Comparison of ENCODE assay signal across 9 cellular contexts in genomic region chr20:63223121-63223825, GRCh38. TPM values are rescaled to one million over a fixed set of nuclear protein-coding genes. Genes with fewer than 3 reads are reported as not detected.
A peak's percentile ranks its signal among the peaks of the same experiment; 100 is the strongest.
DNase-seq lines count a peak whose midpoint lies in the region; ATAC-seq and TF ChIP-seq lines count a peak whose summit lies in the region.
"Had no signal": no experiment of that assay in that cellular context is flagged by ENCODE, and none has a peak within 500 bp of the region (broad histone marks: within the 10 kb centered on the region; RNA-seq: fewer than 3 reads in every experiment).

No MANE protein-coding gene starts in this region.

- H3K27me3 ChIP-seq in mesenchymal stem cell (ENCODE audit: control insufficient read depth in 1 of 2, insufficient read depth in 1 of 2, low read length in 2 of 2) (peaks cover 22 to 48% of the 10 kb centered on the region in 2 experiments), transverse colon (peaks cover 4% of the 10 kb centered on the region)

- no peak overlapping the region for H3K9ac ChIP-seq in mesenchymal stem cell (ENCODE audit: low read length)

- H3K4me2 ChIP-seq in mesenchymal stem cell (ENCODE audit: low read length, poor library complexity, severe bottlenecking) = no peak overlapping the region

- H3K36me3 ChIP-seq in mesenchymal stem cell (ENCODE audit: control insufficient read depth in 1 of 2, insufficient read depth in 2 of 2, low read depth in 1 of 2, low read length in 2 of 2) = no peaks in the 10 kb centered on the region
- H3K36me3 ChIP-seq in transverse colon = no peaks in the 10 kb centered on the region

- TF ChIP-seq CTCF in VCaP (conservative IDR thresholded peaks at IDR 0.05) = peak; percentile 92
- TF ChIP-seq CTCF in transverse colon (IDR thresholded peaks at IDR 0.05) = peak; percentile 59 to 69 (median 68)

- no peak overlapping the region for H3K18ac ChIP-seq in mesenchymal stem cell (ENCODE audit: low read depth in 1 of 2, low read length in 2 of 2)

- intact Hi-C loops in transverse colon (cut with DNase I; ENCODE audit: low total_unique reads) = loop anchor here (5.0 kb wide), 1 partner anchor 166 kb away; no protein-coding TSS in a partner anchor

- ATAC-seq in HG03045 (IDR thresholded peaks at IDR 0.05; ENCODE audit: unreplicated experiment) (no peak), GM21526 (IDR thresholded peaks at IDR 0.05; ENCODE audit: low FRiP score, unreplicated experiment) (no peak)

- H2AFZ ChIP-seq in mesenchymal stem cell (ENCODE audit: low read depth, low read length) = no peak overlapping the region

- no peak overlapping the region for H4K91ac ChIP-seq in mesenchymal stem cell (ENCODE audit: low read length)

- no peak overlapping the region for H4K8ac ChIP-seq in mesenchymal stem cell (ENCODE audit: low read length)

- no peak for TF ChIP-seq EP300 in transverse colon (IDR thresholded peaks at IDR 0.05; ENCODE audit: low read depth)

- H3K4ac ChIP-seq in mesenchymal stem cell (ENCODE audit: low read depth in 1 of 2, low read length in 2 of 2) = no peak overlapping the region

- DNase-seq in Caki2 (ENCODE audit: low read depth) = peak; percentile 47
- peak; percentile 76 for DNase-seq in HuH-7 (ENCODE audit: low spot score)
- DNase-seq in cerebellar cortex (ENCODE audit: low spot score) = peak; percentile 57
- peak; percentile 58 for DNase-seq in mesenchymal stem cell
- DNase-seq in transverse colon = peak; percentile 36

- no peak for TF ChIP-seq POLR2A in transverse colon (IDR thresholded peaks at IDR 0.05)

- H2BK12ac ChIP-seq in mesenchymal stem cell (ENCODE audit: low read length in 2 of 2) = no peak overlapping the region

- H3K9me3 ChIP-seq in mesenchymal stem cell (ENCODE audit: control insufficient read depth, low read length) (no peaks in the 10 kb centered on the region), transverse colon (no peaks in the 10 kb centered on the region)

- H2BK120ac ChIP-seq in mesenchymal stem cell (ENCODE audit: low read depth, low read length) = no peak overlapping the region

- no peak overlapping the region for H2BK5ac ChIP-seq in mesenchymal stem cell (ENCODE audit: low read depth, low read length, poor library complexity, severe bottlenecking)

- H3K27ac ChIP-seq in VCaP (no peak overlapping the region), mesenchymal stem cell (ENCODE audit: low read length, poor library complexity, severe bottlenecking) (peak overlapping the region; percentile 86), transverse colon (no peak overlapping the region)

- H3K4me3 ChIP-seq in mesenchymal stem cell (ENCODE audit: insufficient read depth in 1 of 2, low read depth in 1 of 2, low read length in 2 of 2) (no peak overlapping the region), transverse colon (no peak overlapping the region)

- WGBS in mesenchymal stem cell = 47% methylated on average over 12 of the region's 12 CpGs
- WGBS in transverse colon (ENCODE audit: low coverage in 1 of 2), 2 donors = 55 to 60% methylated on average over 1 to 12 of the region's 12 CpGs

- peak overlapping the region; percentile 69 for H2AK5ac ChIP-seq in mesenchymal stem cell (ENCODE audit: low read length, severe bottlenecking)

- in situ Hi-C loops in Caki2 (cut with HindIII; ENCODE audit: low pct_unique_long_range_greater_than_20kb, low sequenced_read_pairs) = loop anchor here (5.0 kb wide), 1 partner anchor 54 kb away; no protein-coding TSS in a partner anchor
- in situ Hi-C loops in transverse colon (cut with MboI; ENCODE audit: low pct_ligation_motif_present in 1 of 4, low pct_unique_long_range_greater_than_20kb in 1 of 4, low sequenced_read_pairs in 3 of 4) = no loop called here

- H3K79me1 ChIP-seq in mesenchymal stem cell (replicated peaks; ENCODE audit: low read length, poor library complexity, severe bottlenecking) = no peaks in the 10 kb centered on the region

- no peak overlapping the region for H3K14ac ChIP-seq in mesenchymal stem cell (ENCODE audit: low read length in 2 of 2)

- H3K4me1 ChIP-seq in mesenchymal stem cell (ENCODE audit: control insufficient read depth, insufficient read depth, low read depth, low read length) (peaks cover 37% of the 10 kb centered on the region), transverse colon (peaks cover 0 to 9% (median 6%) of the 10 kb centered on the region in 4 donors)

- no peak overlapping the region for H3K23ac ChIP-seq in mesenchymal stem cell (ENCODE audit: low read length in 2 of 2)

- H2BK15ac ChIP-seq in mesenchymal stem cell (ENCODE audit: low read depth, poor library complexity, severe bottlenecking) = no peak overlapping the region

RNA-seq across cellular contexts. Expression of gene YTHDF1, which starts 7.3 kb away (rescaled TPM):
- 20.0 and 26.9 TPM in 2 replicates for total RNA-seq in Caki2 (2014; rRNA removed; shearing (Covaris generic); ENCODE audit: low replicate concordance)
- 32.3 TPM for polyA plus RNA-seq in mesenchymal stem cell (2013, experiment 1 of 2)
- 32.4 TPM for polyA plus RNA-seq in mesenchymal stem cell (2013, experiment 2 of 2)
- total RNA-seq in transverse colon = 10 to 100 TPM; 29.4 to 35.2 (median 32.9) TPM

RNA-seq across cellular contexts. Expression of gene BIRC7, which starts 12.4 kb away (rescaled TPM):
- total RNA-seq in Caki2 (2014; rRNA removed; shearing (Covaris generic); ENCODE audit: low replicate concordance) = not detected in 2 replicates
- 1.6 TPM for polyA plus RNA-seq in mesenchymal stem cell (2013, experiment 1 of 2)
- 1.5 TPM for polyA plus RNA-seq in mesenchymal stem cell (2013, experiment 2 of 2)
- 10 to 100 TPM in 1 of 4 donors, 1 to 10 TPM in 1, not detected in 2; 1.6 to 12.7 TPM for total RNA-seq in transverse colon

RNA-seq across cellular contexts. Expression of gene NKAIN4, which starts 31.0 kb away (rescaled TPM):
- 2.9 and 5.0 TPM in 2 replicates for total RNA-seq in Caki2 (2014; rRNA removed; shearing (Covaris generic); ENCODE audit: low replicate concordance)
- polyA plus RNA-seq in mesenchymal stem cell (2013, experiment 1 of 2) = 0.10 TPM
- polyA plus RNA-seq in mesenchymal stem cell (2013, experiment 2 of 2) = not detected
- under 1 TPM in 1 of 4 donors, not detected in 3; 0.79 TPM for total RNA-seq in transverse colon
- total RNA-seq: mononuclear cell had no signal

RNA-seq across cellular contexts. Expression of gene ARFGAP1, which starts 49.3 kb away (rescaled TPM):
- 139 and 172 TPM in 2 replicates for total RNA-seq in Caki2 (2014; rRNA removed; shearing (Covaris generic); ENCODE audit: low replicate concordance)
- polyA plus RNA-seq in mesenchymal stem cell (2013, experiment 1 of 2) = 62.8 TPM
- 60.5 TPM for polyA plus RNA-seq in mesenchymal stem cell (2013, experiment 2 of 2)
- 100 to 1,000 TPM in 1 of 4 donors, 10 to 100 TPM in 3; 43.8 to 200 (median 74.8) TPM for total RNA-seq in transverse colon
